ENCODE assay signal across 1 cellular context in the genomic region with DNA sequence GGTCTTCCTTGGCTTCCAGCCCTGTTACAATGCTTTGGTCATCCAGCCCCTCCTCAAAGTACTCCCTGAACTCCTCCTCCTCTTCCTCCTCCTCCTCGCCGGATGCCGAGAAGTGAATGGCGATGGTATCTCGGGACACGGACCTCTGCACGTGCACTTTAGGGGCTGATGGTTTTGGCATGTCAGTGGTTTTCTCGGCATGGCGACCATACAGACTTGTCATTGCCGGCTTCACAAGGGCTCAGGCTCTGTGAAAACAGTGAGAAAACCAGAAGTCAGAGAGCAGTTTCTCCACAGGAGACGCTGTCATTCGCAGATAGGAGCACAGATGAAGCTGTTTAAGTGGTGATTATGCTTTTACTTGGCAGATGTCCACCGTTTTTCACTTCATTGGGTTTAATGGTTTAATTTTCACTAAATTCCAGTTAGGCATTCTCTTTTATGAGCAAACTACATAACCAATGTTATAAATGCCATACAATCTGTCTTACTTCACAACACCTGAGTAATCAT.
A peak's percentile ranks its signal among the peaks of the same experiment; 100 is the strongest.
TF ChIP-seq lines count a peak whose summit lies in the region.

No MANE protein-coding gene starts in this region.

TF ChIP-seq in K562, 482 proteins besides CTCF, POLR2A, EP300 and RAD21 (continued from another document and continues in another):
- TF ChIP-seq CREB1 (IDR thresholded peaks at IDR 0.05) (no peak), CREB1 (CRISPR knock-in tag; IDR thresholded peaks at IDR 0.05) (peak; percentile 40; the same call in 1 of the 2 replicates), FOSL1 (tag; conservative IDR thresholded peaks at IDR 0.05) (peak; percentile 28; the same call in 1 of the 2 replicates), ZNF668 (CRISPR knock-in tag; IDR thresholded peaks at IDR 0.05) (no peak), TRIM24 (IDR thresholded peaks at IDR 0.05) (peak; percentile 35 to 58; a peak in 3 of 4 replicates), CHD4 (IDR thresholded peaks at IDR 0.05; ENCODE audit: insufficient read depth, insufficient replicate concordance, low read depth, low read length, poor library complexity, severe bottlenecking) (no peak), ZNF324 (CRISPR knock-in tag; IDR thresholded peaks at IDR 0.05) (no peak), FUS (optimal IDR thresholded peaks at IDR 0.05; ENCODE audit: low read depth, low read length) (no peak), ZNF561 (CRISPR knock-in tag; conservative IDR thresholded peaks at IDR 0.05) (no peak), ZBTB17 (CRISPR knock-in tag; IDR thresholded peaks at IDR 0.05) (no peak), ZNF184 (CRISPR knock-in tag; IDR thresholded peaks at IDR 0.05) (no peak), ELF4 (CRISPR knock-in tag; IDR thresholded peaks at IDR 0.05) (no peak), ZNF551 (CRISPR knock-in tag; IDR thresholded peaks at IDR 0.05) (no peak), KAT7 (CRISPR knock-in tag; IDR thresholded peaks at IDR 0.05; ENCODE audit: borderline replicate concordance) (peak; percentile 59; the same call in 1 of the 2 replicates), COPS2 (conservative IDR thresholded peaks at IDR 0.05) (no peak), ZNF263 (CRISPR knock-in tag; IDR thresholded peaks at IDR 0.05; ENCODE audit: borderline replicate concordance) (peak; percentile 98), FOXA1 (IDR thresholded peaks at IDR 0.05; ENCODE audit: borderline replicate concordance) (no peak), HDAC6 (IDR thresholded peaks at IDR 0.05; ENCODE audit: low read depth, low read length) (no peak), ZC3H8 (IDR thresholded peaks at IDR 0.05) (no peak), ZNF140 (CRISPR knock-in tag; IDR thresholded peaks at IDR 0.05) (no peak), ZNF212 (CRISPR knock-in tag; IDR thresholded peaks at IDR 0.05) (no peak), NUFIP1 (IDR thresholded peaks at IDR 0.05; ENCODE audit: partially characterized antibody) (no peak), ZFP36 (IDR thresholded peaks at IDR 0.05; ENCODE audit: low read depth, low read length, partially characterized antibody) (no peak), KAT2B (IDR thresholded peaks at IDR 0.05; ENCODE audit: low read depth, low read length) (no peak), BACH1 (tag; IDR thresholded peaks at IDR 0.05) (no peak), RFX5 (IDR thresholded peaks at IDR 0.05; ENCODE audit: low read depth, low read length) (no peak), TAF15 (IDR thresholded peaks at IDR 0.05; ENCODE audit: low read depth, low read length) (no peak), MTF1 (CRISPR knock-in tag; IDR thresholded peaks at IDR 0.05; ENCODE audit: borderline replicate concordance) (no peak), PTBP1 (IDR thresholded peaks at IDR 0.05; ENCODE audit: low read depth, low read length) (no peak), HDAC8 (tag; IDR thresholded peaks at IDR 0.05) (no peak), EP400 (IDR thresholded peaks at IDR 0.05) (peak; percentile 61; the same call in 1 of the 2 replicates), ETV1 (tag; conservative IDR thresholded peaks at IDR 0.05; ENCODE audit: low read depth) (peak; percentile 69), FIP1L1 (IDR thresholded peaks at IDR 0.05; ENCODE audit: low read depth, low read length, poor library complexity, severe bottlenecking) (no peak), ZNF436 (CRISPR knock-in tag; IDR thresholded peaks at IDR 0.05) (no peak), ZNF584 (CRISPR knock-in tag; IDR thresholded peaks at IDR 0.05; ENCODE audit: low read depth) (no peak), ZNF146 (CRISPR knock-in tag; IDR thresholded peaks at IDR 0.05; ENCODE audit: unreplicated experiment) (no peak), RBBP5 (IDR thresholded peaks at IDR 0.05; ENCODE audit: borderline replicate concordance, insufficient read depth, low read length, poor library complexity, severe bottlenecking) (peak; percentile 49), ATF1 (CRISPR knock-in tag; IDR thresholded peaks at IDR 0.05) (no peak), ATF1 (tag; IDR thresholded peaks at IDR 0.05) (0 out of 2 replicates have a peak, but pooled peaks have one; percentile 31), ZNF583 (CRISPR knock-in tag; IDR thresholded peaks at IDR 0.05) (no peak), ZNF24 (IDR thresholded peaks at IDR 0.05) (no peak)
- TF ChIP-seq, protein P1, sequence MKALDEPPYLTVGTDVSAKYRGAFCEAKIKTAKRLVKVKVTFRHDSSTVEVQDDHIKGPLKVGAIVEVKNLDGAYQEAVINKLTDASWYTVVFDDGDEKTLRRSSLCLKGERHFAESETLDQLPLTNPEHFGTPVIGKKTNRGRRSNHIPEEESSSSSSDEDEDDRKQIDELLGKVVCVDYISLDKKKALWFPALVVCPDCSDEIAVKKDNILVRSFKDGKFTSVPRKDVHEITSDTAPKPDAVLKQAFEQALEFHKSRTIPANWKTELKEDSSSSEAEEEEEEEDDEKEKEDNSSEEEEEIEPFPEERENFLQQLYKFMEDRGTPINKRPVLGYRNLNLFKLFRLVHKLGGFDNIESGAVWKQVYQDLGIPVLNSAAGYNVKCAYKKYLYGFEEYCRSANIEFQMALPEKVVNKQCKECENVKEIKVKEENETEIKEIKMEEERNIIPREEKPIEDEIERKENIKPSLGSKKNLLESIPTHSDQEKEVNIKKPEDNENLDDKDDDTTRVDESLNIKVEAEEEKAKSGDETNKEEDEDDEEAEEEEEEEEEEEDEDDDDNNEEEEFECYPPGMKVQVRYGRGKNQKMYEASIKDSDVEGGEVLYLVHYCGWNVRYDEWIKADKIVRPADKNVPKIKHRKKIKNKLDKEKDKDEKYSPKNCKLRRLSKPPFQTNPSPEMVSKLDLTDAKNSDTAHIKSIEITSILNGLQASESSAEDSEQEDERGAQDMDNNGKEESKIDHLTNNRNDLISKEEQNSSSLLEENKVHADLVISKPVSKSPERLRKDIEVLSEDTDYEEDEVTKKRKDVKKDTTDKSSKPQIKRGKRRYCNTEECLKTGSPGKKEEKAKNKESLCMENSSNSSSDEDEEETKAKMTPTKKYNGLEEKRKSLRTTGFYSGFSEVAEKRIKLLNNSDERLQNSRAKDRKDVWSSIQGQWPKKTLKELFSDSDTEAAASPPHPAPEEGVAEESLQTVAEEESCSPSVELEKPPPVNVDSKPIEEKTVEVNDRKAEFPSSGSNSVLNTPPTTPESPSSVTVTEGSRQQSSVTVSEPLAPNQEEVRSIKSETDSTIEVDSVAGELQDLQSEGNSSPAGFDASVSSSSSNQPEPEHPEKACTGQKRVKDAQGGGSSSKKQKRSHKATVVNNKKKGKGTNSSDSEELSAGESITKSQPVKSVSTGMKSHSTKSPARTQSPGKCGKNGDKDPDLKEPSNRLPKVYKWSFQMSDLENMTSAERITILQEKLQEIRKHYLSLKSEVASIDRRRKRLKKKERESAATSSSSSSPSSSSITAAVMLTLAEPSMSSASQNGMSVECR (CRISPR knock-in tag; IDR thresholded peaks at IDR 0.05), result no peak
- TF ChIP-seq, protein P2, sequence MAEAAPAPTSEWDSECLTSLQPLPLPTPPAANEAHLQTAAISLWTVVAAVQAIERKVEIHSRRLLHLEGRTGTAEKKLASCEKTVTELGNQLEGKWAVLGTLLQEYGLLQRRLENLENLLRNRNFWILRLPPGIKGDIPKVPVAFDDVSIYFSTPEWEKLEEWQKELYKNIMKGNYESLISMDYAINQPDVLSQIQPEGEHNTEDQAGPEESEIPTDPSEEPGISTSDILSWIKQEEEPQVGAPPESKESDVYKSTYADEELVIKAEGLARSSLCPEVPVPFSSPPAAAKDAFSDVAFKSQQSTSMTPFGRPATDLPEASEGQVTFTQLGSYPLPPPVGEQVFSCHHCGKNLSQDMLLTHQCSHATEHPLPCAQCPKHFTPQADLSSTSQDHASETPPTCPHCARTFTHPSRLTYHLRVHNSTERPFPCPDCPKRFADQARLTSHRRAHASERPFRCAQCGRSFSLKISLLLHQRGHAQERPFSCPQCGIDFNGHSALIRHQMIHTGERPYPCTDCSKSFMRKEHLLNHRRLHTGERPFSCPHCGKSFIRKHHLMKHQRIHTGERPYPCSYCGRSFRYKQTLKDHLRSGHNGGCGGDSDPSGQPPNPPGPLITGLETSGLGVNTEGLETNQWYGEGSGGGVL (CRISPR knock-in tag; IDR thresholded peaks at IDR 0.05), result no peak
- TF ChIP-seq, protein P3, sequence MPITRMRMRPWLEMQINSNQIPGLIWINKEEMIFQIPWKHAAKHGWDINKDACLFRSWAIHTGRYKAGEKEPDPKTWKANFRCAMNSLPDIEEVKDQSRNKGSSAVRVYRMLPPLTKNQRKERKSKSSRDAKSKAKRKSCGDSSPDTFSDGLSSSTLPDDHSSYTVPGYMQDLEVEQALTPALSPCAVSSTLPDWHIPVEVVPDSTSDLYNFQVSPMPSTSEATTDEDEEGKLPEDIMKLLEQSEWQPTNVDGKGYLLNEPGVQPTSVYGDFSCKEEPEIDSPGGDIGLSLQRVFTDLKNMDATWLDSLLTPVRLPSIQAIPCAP (CRISPR knock-in tag; IDR thresholded peaks at IDR 0.05; ENCODE audit: borderline replicate concordance), result no peak
- TF ChIP-seq, protein P4, sequence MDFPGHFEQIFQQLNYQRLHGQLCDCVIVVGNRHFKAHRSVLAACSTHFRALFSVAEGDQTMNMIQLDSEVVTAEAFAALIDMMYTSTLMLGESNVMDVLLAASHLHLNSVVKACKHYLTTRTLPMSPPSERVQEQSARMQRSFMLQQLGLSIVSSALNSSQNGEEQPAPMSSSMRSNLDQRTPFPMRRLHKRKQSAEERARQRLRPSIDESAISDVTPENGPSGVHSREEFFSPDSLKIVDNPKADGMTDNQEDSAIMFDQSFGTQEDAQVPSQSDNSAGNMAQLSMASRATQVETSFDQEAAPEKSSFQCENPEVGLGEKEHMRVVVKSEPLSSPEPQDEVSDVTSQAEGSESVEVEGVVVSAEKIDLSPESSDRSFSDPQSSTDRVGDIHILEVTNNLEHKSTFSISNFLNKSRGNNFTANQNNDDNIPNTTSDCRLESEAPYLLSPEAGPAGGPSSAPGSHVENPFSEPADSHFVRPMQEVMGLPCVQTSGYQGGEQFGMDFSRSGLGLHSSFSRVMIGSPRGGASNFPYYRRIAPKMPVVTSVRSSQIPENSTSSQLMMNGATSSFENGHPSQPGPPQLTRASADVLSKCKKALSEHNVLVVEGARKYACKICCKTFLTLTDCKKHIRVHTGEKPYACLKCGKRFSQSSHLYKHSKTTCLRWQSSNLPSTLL (IDR thresholded peaks at IDR 0.05), result no peak
- TF ChIP-seq, protein P5, sequence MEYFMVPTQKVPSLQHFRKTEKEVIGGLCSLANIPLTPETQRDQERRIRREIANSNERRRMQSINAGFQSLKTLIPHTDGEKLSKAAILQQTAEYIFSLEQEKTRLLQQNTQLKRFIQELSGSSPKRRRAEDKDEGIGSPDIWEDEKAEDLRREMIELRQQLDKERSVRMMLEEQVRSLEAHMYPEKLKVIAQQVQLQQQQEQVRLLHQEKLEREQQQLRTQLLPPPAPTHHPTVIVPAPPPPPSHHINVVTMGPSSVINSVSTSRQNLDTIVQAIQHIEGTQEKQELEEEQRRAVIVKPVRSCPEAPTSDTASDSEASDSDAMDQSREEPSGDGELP (CRISPR knock-in tag; IDR thresholded peaks at IDR 0.05; ENCODE audit: borderline replicate concordance), result peak; percentile 63; the same call in 1 of the 2 replicates
- TF ChIP-seq, protein P6, sequence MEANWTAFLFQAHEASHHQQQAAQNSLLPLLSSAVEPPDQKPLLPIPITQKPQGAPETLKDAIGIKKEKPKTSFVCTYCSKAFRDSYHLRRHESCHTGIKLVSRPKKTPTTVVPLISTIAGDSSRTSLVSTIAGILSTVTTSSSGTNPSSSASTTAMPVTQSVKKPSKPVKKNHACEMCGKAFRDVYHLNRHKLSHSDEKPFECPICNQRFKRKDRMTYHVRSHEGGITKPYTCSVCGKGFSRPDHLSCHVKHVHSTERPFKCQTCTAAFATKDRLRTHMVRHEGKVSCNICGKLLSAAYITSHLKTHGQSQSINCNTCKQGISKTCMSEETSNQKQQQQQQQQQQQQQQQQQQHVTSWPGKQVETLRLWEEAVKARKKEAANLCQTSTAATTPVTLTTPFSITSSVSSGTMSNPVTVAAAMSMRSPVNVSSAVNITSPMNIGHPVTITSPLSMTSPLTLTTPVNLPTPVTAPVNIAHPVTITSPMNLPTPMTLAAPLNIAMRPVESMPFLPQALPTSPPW (CRISPR knock-in tag; IDR thresholded peaks at IDR 0.05), result peak; percentile 18; the same call in 1 of the 2 replicates
- TF ChIP-seq, protein P7, sequence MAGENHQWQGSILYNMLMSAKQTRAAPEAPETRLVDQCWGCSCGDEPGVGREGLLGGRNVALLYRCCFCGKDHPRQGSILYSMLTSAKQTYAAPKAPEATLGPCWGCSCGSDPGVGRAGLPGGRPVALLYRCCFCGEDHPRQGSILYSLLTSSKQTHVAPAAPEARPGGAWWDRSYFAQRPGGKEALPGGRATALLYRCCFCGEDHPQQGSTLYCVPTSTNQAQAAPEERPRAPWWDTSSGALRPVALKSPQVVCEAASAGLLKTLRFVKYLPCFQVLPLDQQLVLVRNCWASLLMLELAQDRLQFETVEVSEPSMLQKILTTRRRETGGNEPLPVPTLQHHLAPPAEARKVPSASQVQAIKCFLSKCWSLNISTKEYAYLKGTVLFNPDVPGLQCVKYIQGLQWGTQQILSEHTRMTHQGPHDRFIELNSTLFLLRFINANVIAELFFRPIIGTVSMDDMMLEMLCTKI (IDR thresholded peaks at IDR 0.05; ENCODE audit: partially characterized antibody), result no peak
- TF ChIP-seq, protein P8, sequence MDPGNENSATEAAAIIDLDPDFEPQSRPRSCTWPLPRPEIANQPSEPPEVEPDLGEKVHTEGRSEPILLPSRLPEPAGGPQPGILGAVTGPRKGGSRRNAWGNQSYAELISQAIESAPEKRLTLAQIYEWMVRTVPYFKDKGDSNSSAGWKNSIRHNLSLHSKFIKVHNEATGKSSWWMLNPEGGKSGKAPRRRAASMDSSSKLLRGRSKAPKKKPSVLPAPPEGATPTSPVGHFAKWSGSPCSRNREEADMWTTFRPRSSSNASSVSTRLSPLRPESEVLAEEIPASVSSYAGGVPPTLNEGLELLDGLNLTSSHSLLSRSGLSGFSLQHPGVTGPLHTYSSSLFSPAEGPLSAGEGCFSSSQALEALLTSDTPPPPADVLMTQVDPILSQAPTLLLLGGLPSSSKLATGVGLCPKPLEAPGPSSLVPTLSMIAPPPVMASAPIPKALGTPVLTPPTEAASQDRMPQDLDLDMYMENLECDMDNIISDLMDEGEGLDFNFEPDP (CRISPR knock-in tag; IDR thresholded peaks at IDR 0.05), result no peak
- TF ChIP-seq, protein P9, sequence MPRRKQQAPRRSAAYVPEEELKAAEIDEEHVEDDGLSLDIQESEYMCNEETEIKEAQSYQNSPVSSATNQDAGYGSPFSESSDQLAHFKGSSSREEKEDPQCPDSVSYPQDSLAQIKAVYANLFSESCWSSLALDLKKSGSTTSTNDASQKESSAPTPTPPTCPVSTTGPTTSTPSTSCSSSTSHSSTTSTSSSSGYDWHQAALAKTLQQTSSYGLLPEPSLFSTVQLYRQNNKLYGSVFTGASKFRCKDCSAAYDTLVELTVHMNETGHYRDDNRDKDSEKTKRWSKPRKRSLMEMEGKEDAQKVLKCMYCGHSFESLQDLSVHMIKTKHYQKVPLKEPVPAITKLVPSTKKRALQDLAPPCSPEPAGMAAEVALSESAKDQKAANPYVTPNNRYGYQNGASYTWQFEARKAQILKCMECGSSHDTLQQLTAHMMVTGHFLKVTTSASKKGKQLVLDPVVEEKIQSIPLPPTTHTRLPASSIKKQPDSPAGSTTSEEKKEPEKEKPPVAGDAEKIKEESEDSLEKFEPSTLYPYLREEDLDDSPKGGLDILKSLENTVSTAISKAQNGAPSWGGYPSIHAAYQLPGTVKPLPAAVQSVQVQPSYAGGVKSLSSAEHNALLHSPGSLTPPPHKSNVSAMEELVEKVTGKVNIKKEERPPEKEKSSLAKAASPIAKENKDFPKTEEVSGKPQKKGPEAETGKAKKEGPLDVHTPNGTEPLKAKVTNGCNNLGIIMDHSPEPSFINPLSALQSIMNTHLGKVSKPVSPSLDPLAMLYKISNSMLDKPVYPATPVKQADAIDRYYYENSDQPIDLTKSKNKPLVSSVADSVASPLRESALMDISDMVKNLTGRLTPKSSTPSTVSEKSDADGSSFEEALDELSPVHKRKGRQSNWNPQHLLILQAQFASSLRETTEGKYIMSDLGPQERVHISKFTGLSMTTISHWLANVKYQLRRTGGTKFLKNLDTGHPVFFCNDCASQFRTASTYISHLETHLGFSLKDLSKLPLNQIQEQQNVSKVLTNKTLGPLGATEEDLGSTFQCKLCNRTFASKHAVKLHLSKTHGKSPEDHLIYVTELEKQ (CRISPR knock-in tag; IDR thresholded peaks at IDR 0.05), result no peak
